ENCODE assay signal across 8 cellular contexts in genomic region chr3:63343674-63344073, GRCh38.
A peak's percentile ranks its signal among the peaks of the same experiment; 100 is the strongest.
DNase-seq lines count a peak whose midpoint lies in the region; ATAC-seq lines count a peak whose summit lies in the region.

No MANE protein-coding gene starts in this region.

- intact Hi-C loops in head of caudate nucleus (cut with DNase I) = no loop called here

- H3K27ac Mint-ChIP-seq in activated T-cell treated with anti-CD3 and anti-CD28 coated beads, Interleukin-2, amount 50 U/mL, for 72 hours = no peak overlapping the region

- peak; percentile 63 for ATAC-seq in HG03442 (IDR thresholded peaks at IDR 0.05; ENCODE audit: unreplicated experiment)
- ATAC-seq in activated T-cell treated with anti-CD3 and anti-CD28 coated beads, Interleukin-2, amount 50 U/mL, for 72 hours (replicated peaks in 1 of 2) = peak; percentile 83 to 94
- ATAC-seq in HG03571 (IDR thresholded peaks at IDR 0.05; ENCODE audit: unreplicated experiment) = no peak

- H3K4me3 Mint-ChIP-seq in activated T-cell treated with anti-CD3 and anti-CD28 coated beads, Interleukin-2, amount 50 U/mL, for 72 hours = peak overlapping the region in 1 of 2 donors; percentile 72

- DNase-seq in Caki2 (ENCODE audit: low read depth) = peak; percentile 52
- DNase-seq in NCI-H510A treated with DMSO at 0.1 percent for 48 hours (lab: John Stamatoyannopoulos, UW) = peak; percentile 86
- DNase-seq in activated T-cell treated with anti-CD3 and anti-CD28 coated beads, Interleukin-2, amount 50 U/mL, for 72 hours = peak; percentile 60 to 80
- peak; percentile 15 to 83 (median 50) for DNase-seq in head of caudate nucleus
- DNase-seq in putamen (ENCODE audit: low spot score) = peak; percentile 22
- DNase-seq in ecto neural progenitor cell (ENCODE audit: low spot score) = no peak

- H3K27me3 Mint-ChIP-seq in activated T-cell treated with anti-CD3 and anti-CD28 coated beads, Interleukin-2, amount 50 U/mL, for 72 hours (ENCODE audit: low read depth) = no peaks in the 10 kb centered on the region

- in situ Hi-C loops in Caki2 (cut with HindIII; ENCODE audit: low pct_unique_long_range_greater_than_20kb, low sequenced_read_pairs) = no loop called here

- no peaks in the 10 kb centered on the region for H3K4me1 Mint-ChIP-seq in activated T-cell treated with anti-CD3 and anti-CD28 coated beads, Interleukin-2, amount 50 U/mL, for 72 hours (ENCODE audit: low read depth)

- H3K36me3 Mint-ChIP-seq in activated T-cell treated with anti-CD3 and anti-CD28 coated beads, Interleukin-2, amount 50 U/mL, for 72 hours (ENCODE audit: insufficient read depth in 2 of 2) = peaks cover 0 to 2% of the 10 kb centered on the region in 2 donors

- H3K9me3 Mint-ChIP-seq in activated T-cell treated with anti-CD3 and anti-CD28 coated beads, Interleukin-2, amount 50 U/mL, for 72 hours = peaks cover 0 to 3% of the 10 kb centered on the region in 2 donors
